17 cellular contexts compared by ENCODE assay signal in the genomic region with DNA sequence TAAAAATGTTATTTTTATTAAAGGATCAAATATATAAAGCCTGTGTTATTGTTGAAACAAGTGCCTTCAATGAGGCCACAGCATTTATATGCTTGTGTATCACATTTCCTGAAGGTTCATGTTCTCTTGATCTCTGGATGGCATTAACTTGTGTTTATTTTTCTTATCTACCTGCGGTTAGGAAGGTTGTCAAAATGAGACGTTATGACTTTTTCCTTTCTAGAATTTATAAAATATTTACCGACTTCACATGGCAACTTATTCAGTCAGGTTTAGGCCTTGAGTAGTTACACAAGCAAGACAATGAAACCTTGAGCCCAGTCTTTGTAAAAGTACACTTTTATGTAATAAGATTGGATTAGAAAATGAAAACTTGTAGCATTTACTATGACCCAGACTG.
DNase-seq lines count a peak whose midpoint lies in the region; ATAC-seq and TF ChIP-seq lines count a peak whose summit lies in the region.
"Had no signal": no experiment of that assay in that cellular context is flagged by ENCODE, and none has a peak within 500 bp of the region (broad histone marks: within the 10 kb centered on the region; RNA-seq: fewer than 3 reads in every experiment).

No MANE protein-coding gene starts in this region.

- DNase-seq in H4 (ENCODE audit: low spot score) (peak; percentile 7), M059J (ENCODE audit: low read depth) (peak; percentile 40), body of pancreas (no peak), mucosa of descending colon (no peak), posterior vena cava (ENCODE audit: low spot score) (no peak)
- DNase-seq: ACHN; C1 segment of cervical spinal cord; Calu3; CD4-positive, alpha-beta T cell; DMS 273 treated with DMSO at 0.1 percent for 48 hours; EL; HCEC 1CT had no signal

- H3K4me3 ChIP-seq in body of pancreas = no peak overlapping the region
- H3K4me3 ChIP-seq in mucosa of descending colon = no peak overlapping the region
- H3K4me3 ChIP-seq: K562 had no signal

- no peak for TF ChIP-seq POLR2A in body of pancreas (IDR thresholded peaks at IDR 0.05)

- intact Hi-C loops in body of pancreas (cut with DNase I) (no loop called here), mucosa of descending colon (cut with DNase I, micrococcal nuclease) (no loop called here), posterior vena cava (cut with DNase I) (no loop called here)

- no peaks in the 10 kb centered on the region for H3K27me3 ChIP-seq in body of pancreas

- TF ChIP-seq CTCF in body of pancreas (IDR thresholded peaks at IDR 0.05) (no peak), mucosa of descending colon (IDR thresholded peaks at IDR 0.05) (no peak)

- H3K27ac ChIP-seq in body of pancreas = peak overlapping the region in 3 of 4 donors; percentile 2 to 24 (median 11)
- H3K27ac ChIP-seq: HL-60 had no signal

- H3K4me1 ChIP-seq in body of pancreas (peaks cover 18% of the 10 kb centered on the region), mucosa of descending colon (ENCODE audit: low read depth) (no peaks in the 10 kb centered on the region)

- 17 to 24% methylated on average over 3 of the region's 3 CpGs for WGBS in body of pancreas, 2 donors

- H3K9me3 ChIP-seq in body of pancreas (no peaks in the 10 kb centered on the region), mucosa of descending colon (no peaks in the 10 kb centered on the region)

- ATAC-seq in body of pancreas (peak; percentile 92), mucosa of descending colon (peak; percentile 66), GM19467 (IDR thresholded peaks at IDR 0.05; ENCODE audit: unreplicated experiment) (no peak), GM21447 (IDR thresholded peaks at IDR 0.05; ENCODE audit: unreplicated experiment) (no peak), GM21526 (IDR thresholded peaks at IDR 0.05; ENCODE audit: low FRiP score, unreplicated experiment) (no peak)
- ATAC-seq: K562 had no signal

- H3K36me3 ChIP-seq in body of pancreas (replicated peaks in 1 of 2; ENCODE audit: insufficient read depth in 1 of 2, low read depth in 2 of 2) (no peaks in the 10 kb centered on the region), mucosa of descending colon (ENCODE audit: low read depth) (no peaks in the 10 kb centered on the region)

Comparison
In these comparisons a context has a peak if more than half of its experiments do, and no peak if none do; other contexts are left out.
1. DNase-seq: peak in H4 (single experiment) and M059J (single experiment); none in body of pancreas (0 of 4), mucosa of descending colon (0 of 3) and posterior vena cava (single experiment).
2. ATAC-seq: peak in body of pancreas (single experiment) and mucosa of descending colon (single experiment); none in GM19467 (single experiment), GM21447 (single experiment) and GM21526 (single experiment).